ENCODE assay signal across 8 cellular contexts in the genomic region with DNA sequence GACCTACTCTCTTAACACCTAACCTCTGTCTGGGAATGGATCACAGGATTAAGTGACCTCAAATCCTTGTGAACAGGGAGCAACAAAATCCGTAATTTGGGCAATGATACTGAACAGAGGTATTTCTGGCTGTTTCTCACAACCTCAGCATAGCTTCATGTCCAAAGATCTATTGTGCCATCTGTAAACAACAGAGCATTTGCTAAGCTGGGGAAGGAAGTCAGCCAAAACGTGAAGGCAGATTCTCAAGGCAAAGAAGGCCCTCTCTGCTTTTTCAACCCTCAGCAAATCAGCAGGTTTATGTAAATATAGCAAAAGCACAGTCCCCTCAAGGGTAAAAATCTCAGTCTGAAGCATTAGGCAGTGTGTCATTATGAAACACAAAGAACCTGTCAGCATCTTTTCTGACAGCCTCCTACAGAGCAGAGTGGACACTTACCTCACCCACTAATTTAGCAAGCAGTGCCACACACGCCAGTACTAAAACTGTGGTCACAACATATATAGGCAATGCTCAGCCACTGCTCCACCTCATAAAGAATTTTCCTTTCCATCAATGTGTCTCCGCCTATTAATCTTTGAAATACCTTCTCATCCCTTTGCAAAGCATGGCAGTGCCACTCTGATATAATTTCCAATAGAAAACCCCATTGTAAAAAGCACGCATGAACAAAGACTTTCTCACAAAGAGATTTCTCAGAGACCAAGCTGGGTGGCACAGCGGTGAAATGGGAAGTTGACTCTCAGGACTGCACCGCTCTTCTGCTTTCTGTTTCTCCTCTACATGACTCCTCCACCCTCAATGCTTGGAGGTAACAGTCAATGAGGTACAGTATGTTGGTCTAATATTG.
DNase-seq lines count a peak whose midpoint lies in the region; ATAC-seq and TF ChIP-seq lines count a peak whose summit lies in the region.

No MANE protein-coding gene starts in this region.

- peaks cover 14% of the 10 kb centered on the region for H3K36me3 Mint-ChIP-seq in stimulated activated naive CD8-positive, alpha-beta T cell treated with anti-CD3 and anti-CD28 coated beads, Interleukin-15, Interleukin-2, amounts not matched to agents 100 ng/mL and 50 ng/mL, for 24 hours (ENCODE audit: low read depth)

- peaks cover 79% of the 10 kb centered on the region for H3K4me1 Mint-ChIP-seq in stimulated activated naive CD8-positive, alpha-beta T cell treated with anti-CD3 and anti-CD28 coated beads, Interleukin-15, Interleukin-2, amounts not matched to agents 100 ng/mL and 50 ng/mL, for 24 hours (ENCODE audit: low read depth)

- H3K27me3 Mint-ChIP-seq in stimulated activated naive CD8-positive, alpha-beta T cell treated with anti-CD3 and anti-CD28 coated beads, Interleukin-15, Interleukin-2, amounts not matched to agents 100 ng/mL and 50 ng/mL, for 24 hours: no peaks in the 10 kb centered on the region

- peak overlapping the region; percentile 31; the same call in 1 of the 2 replicates for H3K27ac ChIP-seq in C4-2B

- ATAC-seq in GM19025 (IDR thresholded peaks at IDR 0.05; ENCODE audit: low read depth, unreplicated experiment): peak; percentile 62
- ATAC-seq in HG03095 (IDR thresholded peaks at IDR 0.05; ENCODE audit: unreplicated experiment): peak; percentile 77

- no peaks in the 10 kb centered on the region for H3K9me3 Mint-ChIP-seq in stimulated activated naive CD8-positive, alpha-beta T cell treated with anti-CD3 and anti-CD28 coated beads, Interleukin-15, Interleukin-2, amounts not matched to agents 100 ng/mL and 50 ng/mL, for 24 hours

- DNase-seq in NOMO-1 treated with dmso at 0.1 percent for 144 hours (lab: John Stamatoyannopoulos, UW; ENCODE audit: unreplicated experiment) (peak; percentile 34), fibroblast of villous mesenchyme (ENCODE audit: low read depth) (peak; percentile 97), HUDEP-2 (lab: John Stamatoyannopoulos, UW; ENCODE audit: unreplicated experiment in 76 of 76) (no peak), NCI-H524 (lab: John Stamatoyannopoulos, UW) (no peak)

- TF ChIP-seq CTCF in C4-2B (conservative IDR thresholded peaks at IDR 0.05): no peak
- TF ChIP-seq CTCF in fibroblast of villous mesenchyme (IDR thresholded peaks at IDR 0.05; ENCODE audit: insufficient read depth, low read depth, low read length): no peak

- no peak overlapping the region for H3K4me3 ChIP-seq in fibroblast of villous mesenchyme (ENCODE audit: low read depth, low read length)

- peak overlapping the region; percentile 71 for H3K27ac Mint-ChIP-seq in stimulated activated naive CD8-positive, alpha-beta T cell treated with anti-CD3 and anti-CD28 coated beads, Interleukin-15, Interleukin-2, amounts not matched to agents 100 ng/mL and 50 ng/mL, for 24 hours

- peak overlapping the region; percentile 24 for H3K4me3 Mint-ChIP-seq in stimulated activated naive CD8-positive, alpha-beta T cell treated with anti-CD3 and anti-CD28 coated beads, Interleukin-15, Interleukin-2, amounts not matched to agents 100 ng/mL and 50 ng/mL, for 24 hours

Comparison
In these comparisons a context has a peak if more than half of its experiments do, and no peak if none do; other contexts are left out.
1. DNase-seq: peak in NOMO-1 treated with dmso at 0.1 percent for 144 hours (single experiment) and fibroblast of villous mesenchyme (single experiment); none in HUDEP-2 (0 of 76) and NCI-H524 (0 of 2).